Comparison of ENCODE assay signal across 28 cellular contexts in the genomic region with DNA sequence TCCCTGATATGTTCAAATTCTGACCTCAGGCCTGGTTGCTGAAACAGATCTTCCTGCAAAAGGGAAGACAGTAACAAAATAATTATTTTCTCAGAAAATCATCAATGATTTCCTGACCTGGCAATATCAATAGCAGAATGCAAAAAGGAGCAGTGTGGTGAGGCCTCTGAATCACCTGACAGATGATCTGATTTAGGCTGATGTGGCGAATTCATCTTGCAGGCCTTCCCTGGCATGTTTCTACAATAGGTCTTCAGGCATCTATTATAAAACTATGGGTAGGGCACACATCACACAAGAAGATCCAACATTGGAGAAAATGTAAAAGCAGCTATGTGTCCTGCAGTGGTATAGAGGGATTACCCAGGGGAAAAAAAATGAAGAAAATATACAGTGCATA. TPM values are rescaled to one million over a fixed set of nuclear protein-coding genes. Genes with fewer than 3 reads are reported as not detected.
DNase-seq lines count a peak whose midpoint lies in the region; ATAC-seq and TF ChIP-seq lines count a peak whose summit lies in the region.
"Had no signal": no experiment of that assay in that cellular context is flagged by ENCODE, and none has a peak within 500 bp of the region (broad histone marks: within the 10 kb centered on the region; RNA-seq: fewer than 3 reads in every experiment).

No MANE protein-coding gene starts in this region.

- no peak overlapping the region for H3K4me3 Mint-ChIP-seq in stimulated activated naive CD8-positive, alpha-beta T cell treated with anti-CD3 and anti-CD28 coated beads, Interleukin-15, Interleukin-2, amounts not matched to agents 100 ng/mL and 50 ng/mL, for 24 hours
- H3K4me3 Mint-ChIP-seq in activated T-helper 17 cell treated with anti-CD3 and anti-CD28 coated beads, Interleukin-2, amount 50 U/mL, for 72 hours, result no peak overlapping the region
- H3K4me3 Mint-ChIP-seq: activated naive CD8-positive, alpha-beta T cell treated with anti-CD3 and anti-CD28 coated beads, Interleukin-2, amount 10 ng/mL, durations not matched to agents 7 days and 5 days; CD8-positive, alpha-beta T cell; effector memory CD8-positive, alpha-beta T cell; mesothelial cell of epicardium; T-helper 1 cell treated with Interleukin-12 subunit alpha and Interleukin-12 subunit beta and Interleukin-4 antibody, amounts not matched to agents 30 μg/mL and 1 μg/mL, for 36 hours had no signal

- TF ChIP-seq POLR2A in esophagus squamous epithelium (IDR thresholded peaks at IDR 0.05), result no peak

- WGBS in esophagus squamous epithelium, 2 donors, result 63 to 75% methylated on average over 1 of the region's 1 CpG

- H3K9me3 Mint-ChIP-seq in stimulated activated naive CD8-positive, alpha-beta T cell treated with anti-CD3 and anti-CD28 coated beads, Interleukin-15, Interleukin-2, amounts not matched to agents 100 ng/mL and 50 ng/mL, for 24 hours, result no peaks in the 10 kb centered on the region
- no peaks in the 10 kb centered on the region for H3K9me3 Mint-ChIP-seq in activated T-helper 17 cell treated with anti-CD3 and anti-CD28 coated beads, Interleukin-2, amount 50 U/mL, for 72 hours
- H3K9me3 Mint-ChIP-seq: activated naive CD8-positive, alpha-beta T cell treated with anti-CD3 and anti-CD28 coated beads, Interleukin-2, amount 10 ng/mL, durations not matched to agents 7 days and 5 days; CD8-positive, alpha-beta T cell; effector memory CD8-positive, alpha-beta T cell; mesothelial cell of epicardium; T-helper 1 cell treated with Interleukin-12 subunit alpha and Interleukin-12 subunit beta and Interleukin-4 antibody, amounts not matched to agents 30 μg/mL and 1 μg/mL, for 36 hours had no signal

- intact Hi-C loops in esophagus squamous epithelium (cut with DNase I) (no loop called here), tibial artery (cut with DNase I; ENCODE audit: low total_unique reads) (no loop called here)

- H3K27ac Mint-ChIP-seq in stimulated activated naive CD8-positive, alpha-beta T cell treated with anti-CD3 and anti-CD28 coated beads, Interleukin-15, Interleukin-2, amounts not matched to agents 100 ng/mL and 50 ng/mL, for 24 hours, result peak overlapping the region; percentile 69
- peak overlapping the region; percentile 13 for H3K27ac Mint-ChIP-seq in activated T-helper 17 cell treated with anti-CD3 and anti-CD28 coated beads, Interleukin-2, amount 50 U/mL, for 72 hours
- H3K27ac Mint-ChIP-seq: activated naive CD8-positive, alpha-beta T cell treated with anti-CD3 and anti-CD28 coated beads, Interleukin-2, amount 10 ng/mL, durations not matched to agents 7 days and 5 days; CD8-positive, alpha-beta T cell; effector memory CD8-positive, alpha-beta T cell; mesothelial cell of epicardium; T-helper 1 cell treated with Interleukin-12 subunit alpha and Interleukin-12 subunit beta and Interleukin-4 antibody, amounts not matched to agents 30 μg/mL and 1 μg/mL, for 36 hours had no signal

- H3K27me3 Mint-ChIP-seq in stimulated activated naive CD8-positive, alpha-beta T cell treated with anti-CD3 and anti-CD28 coated beads, Interleukin-15, Interleukin-2, amounts not matched to agents 100 ng/mL and 50 ng/mL, for 24 hours, result no peaks in the 10 kb centered on the region
- no peaks in the 10 kb centered on the region for H3K27me3 Mint-ChIP-seq in activated T-helper 17 cell treated with anti-CD3 and anti-CD28 coated beads, Interleukin-2, amount 50 U/mL, for 72 hours
- H3K27me3 Mint-ChIP-seq: activated naive CD8-positive, alpha-beta T cell treated with anti-CD3 and anti-CD28 coated beads, Interleukin-2, amount 10 ng/mL, durations not matched to agents 7 days and 5 days; effector memory CD8-positive, alpha-beta T cell had no signal

- H3K4me3 ChIP-seq in esophagus squamous epithelium, result no peak overlapping the region
- no peak overlapping the region for H3K4me3 ChIP-seq in tibial artery
- H3K4me3 ChIP-seq: esophagus muscularis mucosa, heart left ventricle, right atrium auricular region, SK-N-MC, tibial nerve had no signal

- peaks cover 51% of the 10 kb centered on the region for H3K36me3 Mint-ChIP-seq in stimulated activated naive CD8-positive, alpha-beta T cell treated with anti-CD3 and anti-CD28 coated beads, Interleukin-15, Interleukin-2, amounts not matched to agents 100 ng/mL and 50 ng/mL, for 24 hours (ENCODE audit: low read depth)
- H3K36me3 Mint-ChIP-seq in activated T-helper 17 cell treated with anti-CD3 and anti-CD28 coated beads, Interleukin-2, amount 50 U/mL, for 72 hours (ENCODE audit: low read depth), result peaks cover 73% of the 10 kb centered on the region

- no peaks in the 10 kb centered on the region for H3K9me3 ChIP-seq in esophagus squamous epithelium
- no peaks in the 10 kb centered on the region for H3K9me3 ChIP-seq in tibial artery
- H3K9me3 ChIP-seq: BE2C, esophagus muscularis mucosa, heart left ventricle, right atrium auricular region, tibial nerve had no signal

- H3K4me1 Mint-ChIP-seq in stimulated activated naive CD8-positive, alpha-beta T cell treated with anti-CD3 and anti-CD28 coated beads, Interleukin-15, Interleukin-2, amounts not matched to agents 100 ng/mL and 50 ng/mL, for 24 hours (ENCODE audit: low read depth), result peaks cover 13% of the 10 kb centered on the region
- peaks cover 14% of the 10 kb centered on the region for H3K4me1 Mint-ChIP-seq in activated T-helper 17 cell treated with anti-CD3 and anti-CD28 coated beads, Interleukin-2, amount 50 U/mL, for 72 hours
- H3K4me1 Mint-ChIP-seq: activated naive CD8-positive, alpha-beta T cell treated with anti-CD3 and anti-CD28 coated beads, Interleukin-2, amount 10 ng/mL, durations not matched to agents 7 days and 5 days; mesothelial cell of epicardium had no signal

- DNase-seq in stimulated activated naive CD8-positive, alpha-beta T cell treated with anti-CD3 and anti-CD28 coated beads, Interleukin-15, Interleukin-2, amounts not matched to agents 100 U/mL and 50 U/mL, for 24 hours, result no peak
- DNase-seq in esophagus squamous epithelium (lab: John Stamatoyannopoulos, UW) (no peak), tibial artery (no peak), activated gamma-delta T cell (lab: John Stamatoyannopoulos, UW) (no peak)
- DNase-seq: activated CD4-positive, alpha-beta T cell treated with anti-CD3 and anti-CD28 coated beads for 1 hour; activated naive CD8-positive, alpha-beta T cell treated with anti-CD3 and anti-CD28 coated beads, Interleukin-2, amount 10 ng/mL, durations not matched to agents 7 days and 5 days; BE2C; CD8-positive, alpha-beta T cell; central memory CD4-positive, alpha-beta T cell; DMS 273 treated with DMSO at 0.1 percent for 48 hours; effector memory CD8-positive, alpha-beta T cell; foreskin melanocyte; heart left ventricle; kidney; NCI-H1417 treated with DMSO at 0.1 percent for 48 hours; NCI-H2029 treated with DMSO at 0.1 percent for 48 hours; NCI-H526; NK-92 treated with Interleukin-12 subunit alpha and Interleukin-12 subunit beta, amount 100 ng/mL, for 24 hours; stimulated activated CD4-positive, alpha-beta T cell treated with anti-CD3 and anti-CD28 coated beads, Interleukin-2, amount 100 ng/mL, for 24 hours had no signal

- peaks cover 0 to 43% (median 0%) of the 10 kb centered on the region in 3 donors for H3K4me1 ChIP-seq in esophagus squamous epithelium
- H3K4me1 ChIP-seq in tibial artery, result no peaks in the 10 kb centered on the region
- H3K4me1 ChIP-seq: BE2C, esophagus muscularis mucosa, heart left ventricle, right atrium auricular region, tibial nerve had no signal

- TF ChIP-seq CTCF in esophagus squamous epithelium (IDR thresholded peaks at IDR 0.05), result no peak
- no peak for TF ChIP-seq CTCF in tibial artery (IDR thresholded peaks at IDR 0.05)

- peak overlapping the region; percentile 82 to 95 (median 89) for H3K27ac ChIP-seq in esophagus squamous epithelium
- H3K27ac ChIP-seq in tibial artery, result no peak overlapping the region
- H3K27ac ChIP-seq: esophagus muscularis mucosa, heart left ventricle, right atrium auricular region, SK-N-MC, tibial nerve had no signal

- H3K27me3 ChIP-seq in esophagus squamous epithelium (no peaks in the 10 kb centered on the region), tibial artery (no peaks in the 10 kb centered on the region)
- H3K27me3 ChIP-seq: BE2C, esophagus muscularis mucosa, heart left ventricle, right atrium auricular region, tibial nerve had no signal

- ATAC-seq in stimulated activated naive CD8-positive, alpha-beta T cell treated with anti-CD3 and anti-CD28 coated beads, Interleukin-15, Interleukin-2, amounts not matched to agents 100 U/mL and 50 U/mL, for 24 hours, result no peak
- ATAC-seq in activated T-helper 17 cell treated with anti-CD3 and anti-CD28 coated beads, Interleukin-2, amount 50 U/mL, for 72 hours (replicated peaks), result no peak
- ATAC-seq in GM19455 (IDR thresholded peaks at IDR 0.05; ENCODE audit: unreplicated experiment), result no peak
- ATAC-seq: CD8-positive, alpha-beta T cell; effector memory CD8-positive, alpha-beta T cell; heart left ventricle had no signal

- H3K36me3 ChIP-seq in esophagus squamous epithelium (peaks cover 0 to 96% (median 5%) of the 10 kb centered on the region in 3 donors), tibial artery (peaks cover 83 to 99% (median 88%) of the 10 kb centered on the region in 3 donors)
- H3K36me3 ChIP-seq: BE2C had no signal

RNA-seq across cellular contexts. Expression of a gene that starts 7.1 kb away (rescaled TPM):
- total RNA-seq in activated T-helper 17 cell treated with anti-CD3 and anti-CD28 coated beads, Interleukin-2, amount 50 U/mL, for 72 hours, result 10 to 100 TPM; 23.5 to 27.2 TPM
- 10 to 100 TPM in 2 of 4 donors, 1 to 10 TPM in 2; 6.3 to 13.4 (median 9.9) TPM for total RNA-seq in esophagus squamous epithelium

RNA-seq across cellular contexts. Expression of a gene that starts 58.5 kb away (rescaled TPM):
- total RNA-seq in activated T-helper 17 cell treated with anti-CD3 and anti-CD28 coated beads, Interleukin-2, amount 50 U/mL, for 72 hours, result 10 to 100 TPM; 20.1 to 48.3 TPM
- 10 to 100 TPM; 19.9 to 26.0 (median 21.1) TPM for total RNA-seq in esophagus squamous epithelium

RNA-seq across cellular contexts. Expression of a gene that starts 58.9 kb away (rescaled TPM):
- 10 to 100 TPM; 17.7 to 29.4 TPM for total RNA-seq in activated T-helper 17 cell treated with anti-CD3 and anti-CD28 coated beads, Interleukin-2, amount 50 U/mL, for 72 hours
- 10 to 100 TPM; 40.9 to 60.2 (median 52.1) TPM for total RNA-seq in esophagus squamous epithelium

Comparison
In these comparisons a context has a peak if more than half of its experiments do, and no peak if none do; other contexts are left out.
1. H3K27ac ChIP-seq: peak in esophagus squamous epithelium (4 of 4); none in tibial artery (0 of 2).